ENCODE assay signal across 9 cellular contexts in genomic region chr5:176817864-176818377, GRCh38. TPM values are rescaled to one million over a fixed set of nuclear protein-coding genes. Genes with fewer than 3 reads are reported as not detected.
DNase-seq lines count a peak whose midpoint lies in the region; ATAC-seq, FAIRE-seq and TF ChIP-seq lines count a peak whose summit lies in the region.
"Had no signal": no experiment of that assay in that cellular context is flagged by ENCODE, and none has a peak within 500 bp of the region (broad histone marks: within the 10 kb centered on the region; RNA-seq: fewer than 3 reads in every experiment).

No MANE protein-coding gene starts in this region.

- peak; percentile 70 for TF ChIP-seq CTCF in A549 (IDR thresholded peaks at IDR 0.05)
- peak; percentile 25 for TF ChIP-seq CTCF in GM10248 (IDR thresholded peaks at IDR 0.05; ENCODE audit: control extremely low read depth, extremely low read depth, low read depth, missing control alignments)
- TF ChIP-seq CTCF in gastroesophageal sphincter (IDR thresholded peaks at IDR 0.05) = peak in 1 of 4 experiments; percentile 22
- peak; percentile 55 for TF ChIP-seq CTCF in retinal pigment epithelial cell (conservative IDR thresholded peaks at IDR 0.05; ENCODE audit: low read depth, low read length)

- TF ChIP-seq RAD21 in A549 (conservative IDR thresholded peaks at IDR 0.05 in 1 of 2, IDR thresholded peaks at IDR 0.05 in 1 of 2) = peak; percentile 40 to 62; a peak in 4 of 5 replicates

- H3K9me3 ChIP-seq in A549 (no peaks in the 10 kb centered on the region), T-helper 17 cell (ENCODE audit: control insufficient read depth, low read length, poor library complexity, severe bottlenecking) (no peaks in the 10 kb centered on the region), gastroesophageal sphincter (no peaks in the 10 kb centered on the region)

- CTCF ChIA-PET in A549 (lab: Yijun Ruan, JAX) = interaction anchor here (0.7 to 8.0 kb wide), 7 partner anchors 13 to 171 kb away, joined by 3 to 90 read pairs (median 3); no protein-coding TSS in a partner anchor
- CTCF ChIA-PET in GM10248 (lab: Yijun Ruan, JAX) = interaction anchor here (1.5 kb wide), 1 partner anchor 157 kb away, joined by 5 read pairs; no protein-coding TSS in a partner anchor

- H3K27ac ChIP-seq in A549 = peak overlapping the region; percentile 55 to 84; a peak in 5 of 6 replicates
- H3K27ac ChIP-seq in gastroesophageal sphincter = no peak overlapping the region
- H3K27ac ChIP-seq: HL-60 had no signal

- WGBS in A549 (ENCODE audit: missing lambda C conversion rate) = 0% methylated on average over 6 of the region's 52 CpGs
- WGBS in gastroesophageal sphincter (ENCODE audit: low coverage in 1 of 2), 2 donors = 0% methylated on average over 2 of the region's 52 CpGs; no CpG with 5 or more reads in 1 of the 2 donors

- TF ChIP-seq POLR2A in A549 (IDR thresholded peaks at IDR 0.05; ENCODE audit: low read length) = no peak
- TF ChIP-seq POLR2A in gastroesophageal sphincter (IDR thresholded peaks at IDR 0.05) = no peak

- H3K27me3 ChIP-seq in gastroesophageal sphincter = peaks cover 96% of the 10 kb centered on the region

- no peak overlapping the region for H3K27ac Mint-ChIP-seq in T-helper 17 cell

- DNase-seq in A549 (ENCODE audit: low read depth in 1 of 2, low spot score in 1 of 2) (peak; percentile 62 to 89), GM10248 (ENCODE audit: extremely low spot score) (no peak), T-helper 17 cell (no peak), retinal pigment epithelial cell (ENCODE audit: low read depth) (no peak), UCSD-AML1 (lab: John Stamatoyannopoulos, UW; ENCODE audit: unreplicated experiment) (no peak)

- peaks cover 15% of the 10 kb centered on the region for H3K4me1 Mint-ChIP-seq in T-helper 17 cell

- H3K4me3 ChIP-seq in A549 (peak overlapping the region; percentile 65), gastroesophageal sphincter (peak overlapping the region in 1 of 2 donors; percentile 44), retinal pigment epithelial cell (ENCODE audit: low read length) (peak overlapping the region; percentile 33)

- H3K4me3 Mint-ChIP-seq in T-helper 17 cell = peak overlapping the region; percentile 78

- peaks cover 87% of the 10 kb centered on the region for H3K27me3 Mint-ChIP-seq in T-helper 17 cell

- FAIRE-seq in A549 (lab: Jason Lieb, UNC) = no peak

- H3K36me3 Mint-ChIP-seq in T-helper 17 cell (ENCODE audit: low read depth) = peaks cover 4% of the 10 kb centered on the region

- peaks cover 10% of the 10 kb centered on the region for H3K4me1 ChIP-seq in A549
- peaks cover 0 to 16% (median 4%) of the 10 kb centered on the region in 3 donors for H3K4me1 ChIP-seq in gastroesophageal sphincter

- POLR2A ChIA-PET in A549 (lab: Yijun Ruan, JAX) (no interaction called here), GM10248 (lab: Yijun Ruan, JAX) (no interaction called here)

- H3K36me3 ChIP-seq in gastroesophageal sphincter = no peaks in the 10 kb centered on the region

- ATAC-seq in A549 = peak; percentile 71 to 87
- ATAC-seq in HG03196 (IDR thresholded peaks at IDR 0.05; ENCODE audit: unreplicated experiment) = peak; percentile 3
- peak; percentile 33 for ATAC-seq in T-helper 17 cell
- peak; percentile 17 for ATAC-seq in gastroesophageal sphincter
- ATAC-seq in HG02852 (IDR thresholded peaks at IDR 0.05; ENCODE audit: unreplicated experiment) = no peak

- peak overlapping the region; percentile 99 for H3K4me2 ChIP-seq in A549

- TF ChIP-seq EP300 in A549 (IDR thresholded peaks at IDR 0.05) (no peak), gastroesophageal sphincter (IDR thresholded peaks at IDR 0.05) (no peak)

TF ChIP-seq in A549, 52 proteins besides CTCF, POLR2A, EP300 and RAD21:
- TF ChIP-seq SMC3 (IDR thresholded peaks at IDR 0.05) (peak; percentile 57), EHMT2 (IDR thresholded peaks at IDR 0.05; ENCODE audit: low read depth) (no peak)
TF ChIP-seq in A549: peak in this region for 1.

RNA-seq across cellular contexts. Expression of gene UNC5A, which starts 7.6 kb away (rescaled TPM):
- 0.03 TPM in 2 replicates for polyA plus RNA-seq in A549 (2011; rRNA removed)
- 0.01 and 0.05 TPM in 2 replicates for polyA plus RNA-seq in A549 (2012; cell fraction: cytosol; rRNA removed)
- 0.07 and 0.11 TPM in 2 replicates for polyA plus RNA-seq in A549 (2012; cell fraction: nucleus; rRNA removed)
- polyA plus RNA-seq in A549 (2017; fragmentation: RNase III; extraction: RNeasy Plus Mini Kit Qiagen cat#74134 plus additional on column Dnase treatment) = 0.07 to 0.17 TPM (median 0.14 TPM) in 3 replicates
- polyA minus RNA-seq in A549 (2011; rRNA and poly(A)+ RNA removed) = 0.10 TPM in 1 of 2 replicates, not detected in the other
- total RNA-seq in T-helper 17 cell = not detected
- under 1 TPM in 1 of 4 donors, not detected in 3; 0.27 TPM for total RNA-seq in gastroesophageal sphincter

Comparison
In these comparisons a context has a peak if more than half of its experiments do, and no peak if none do; other contexts are left out.
1. DNase-seq: peak in A549 (2 of 2); none in GM10248 (single experiment), T-helper 17 cell (0 of 3), retinal pigment epithelial cell (single experiment) and UCSD-AML1 (single experiment).
2. H3K27ac ChIP-seq: peak in A549 (2 of 2); none in gastroesophageal sphincter (0 of 4).